In genomic region chr2:28635251-28635650, GRCh38 we compare ENCODE assay signal across 17 cellular contexts.
A peak's percentile ranks its signal among the peaks of the same experiment; 100 is the strongest.
DNase-seq lines count a peak whose midpoint lies in the region; ATAC-seq and TF ChIP-seq lines count a peak whose summit lies in the region.
"Had no signal": no experiment of that assay in that cellular context is flagged by ENCODE, and none has a peak within 500 bp of the region (broad histone marks: within the 10 kb centered on the region; RNA-seq: fewer than 3 reads in every experiment).

No MANE protein-coding gene starts in this region.

- H3K27ac Mint-ChIP-seq in osteocyte (ENCODE audit: unreplicated experiment), result peak overlapping the region; percentile 85

- H3K36me3 Mint-ChIP-seq in osteocyte (ENCODE audit: unreplicated experiment), result no peaks in the 10 kb centered on the region

- peak in 2 of 4 donors; percentile 65 to 87 for TF ChIP-seq EP300 in upper lobe of left lung (IDR thresholded peaks at IDR 0.05)

- no peak overlapping the region for H3K4me2 ChIP-seq in mammary epithelial cell (ENCODE audit: insufficient read depth, low read depth, low read length)

- no peaks in the 10 kb centered on the region for H3K27me3 ChIP-seq in mammary epithelial cell (ENCODE audit: insufficient read depth, low read length)
- no peaks in the 10 kb centered on the region for H3K27me3 ChIP-seq in heart right ventricle
- no peaks in the 10 kb centered on the region for H3K27me3 ChIP-seq in upper lobe of left lung
- H3K27me3 ChIP-seq: left lung had no signal

- BruUV-seq in mammary epithelial cell (replicated peaks; lab: Mats Ljungman, UMichigan), result no TSS peak

- TF ChIP-seq CTCF in mammary epithelial cell (conservative IDR thresholded peaks at IDR 0.05 in 1 of 2, IDR thresholded peaks at IDR 0.05 in 1 of 2; ENCODE audit: extremely low read depth in 1 of 2, insufficient read depth in 1 of 2, low read depth in 1 of 2, low read length in 2 of 2), result no peak
- peak in 1 of 9 donors; percentile 5 for TF ChIP-seq CTCF in heart right ventricle (IDR thresholded peaks at IDR 0.05)
- TF ChIP-seq CTCF in osteocyte (IDR thresholded peaks at IDR 0.05), result no peak
- TF ChIP-seq CTCF in upper lobe of left lung (IDR thresholded peaks at IDR 0.05), result no peak

- H3K9me3 ChIP-seq in mammary epithelial cell (replicated peaks; ENCODE audit: insufficient read depth, low read length) (no peaks in the 10 kb centered on the region), heart right ventricle (no peaks in the 10 kb centered on the region), upper lobe of left lung (no peaks in the 10 kb centered on the region)
- H3K9me3 ChIP-seq: left lung had no signal

- CTCF ChIA-PET in mammary epithelial cell (lab: Charles Lee; ENCODE audit: low non-redundant PET), result no interaction called here

- peak; percentile 66 to 94 (median 82) for ATAC-seq in heart right ventricle
- ATAC-seq in upper lobe of left lung (ENCODE audit: low FRiP score in 2 of 2), result peak in 1 of 2 donors; percentile 88
- no peak for ATAC-seq in HG03432 (IDR thresholded peaks at IDR 0.05; ENCODE audit: unreplicated experiment)
- ATAC-seq in HG03175 (IDR thresholded peaks at IDR 0.05; ENCODE audit: unreplicated experiment), result no peak
- ATAC-seq: left lung had no signal

- no peaks in the 10 kb centered on the region for H3K9me3 Mint-ChIP-seq in osteocyte (ENCODE audit: unreplicated experiment)
- H3K9me3 Mint-ChIP-seq: CD14-positive monocyte had no signal

- intact Hi-C loops in mammary epithelial cell (cut with micrococcal nuclease) (no loop called here), heart right ventricle (cut with DNase I) (no loop called here)

- no peaks in the 10 kb centered on the region for H4K20me1 ChIP-seq in mammary epithelial cell (ENCODE audit: insufficient read depth, low read length)

- H3K4me1 ChIP-seq in mammary epithelial cell (ENCODE audit: insufficient read depth, low read length) (peaks cover 16% of the 10 kb centered on the region), heart right ventricle (peaks cover 3 to 42% (median 33%) of the 10 kb centered on the region in 9 donors), upper lobe of left lung (peaks cover 0 to 8% (median 2%) of the 10 kb centered on the region in 4 donors)
- H3K4me1 ChIP-seq: left lung had no signal

- dilution Hi-C loops in mammary epithelial cell (cut with HindIII; ENCODE audit: low sequenced_read_pairs), result no loop called here

- H3K4me3 Mint-ChIP-seq in osteocyte (ENCODE audit: unreplicated experiment), result no peak overlapping the region
- H3K4me3 Mint-ChIP-seq: CD14-positive monocyte had no signal

- peak overlapping the region; percentile 10 for H2AFZ ChIP-seq in mammary epithelial cell (ENCODE audit: low read depth, low read length)

- no peaks in the 10 kb centered on the region for H3K27me3 Mint-ChIP-seq in osteocyte (ENCODE audit: unreplicated experiment)

- WGBS in mammary epithelial cell (ENCODE audit: low coverage, missing lambda C conversion rate), result 54% methylated on average over 2 of the region's 2 CpGs
- 24 to 31% methylated on average over 2 of the region's 2 CpGs for WGBS in heart right ventricle, 2 donors
- WGBS in upper lobe of left lung, 2 donors, result 56 to 63% methylated on average over 2 of the region's 2 CpGs

- H3K79me2 ChIP-seq in mammary epithelial cell (ENCODE audit: insufficient read depth, low read length), result no peaks in the 10 kb centered on the region

- peaks cover 36% of the 10 kb centered on the region for H3K4me1 Mint-ChIP-seq in osteocyte (ENCODE audit: unreplicated experiment)
- H3K4me1 Mint-ChIP-seq: CD14-positive monocyte had no signal

- no peak overlapping the region for H3K27ac ChIP-seq in mammary epithelial cell (ENCODE audit: insufficient read depth, low read depth, low read length)
- H3K27ac ChIP-seq in heart right ventricle, result peak overlapping the region in 9 of 10 donors; percentile 40 to 91 (median 78)
- H3K27ac ChIP-seq in upper lobe of left lung, result peak overlapping the region; percentile 66 to 81 (median 78)

- DNase-seq in mammary epithelial cell (no peak), heart right ventricle (peak in 1 of 2 donors; percentile 44), osteocyte (ENCODE audit: extremely low spot score, unreplicated experiment) (no peak), upper lobe of left lung (no peak), NCI-H1417 (lab: John Stamatoyannopoulos, UW) (no peak), SHP77 (lab: John Stamatoyannopoulos, UW) (no peak)
- DNase-seq: activated T-cell treated with anti-CD3 and anti-CD28 coated beads, Interleukin-2, amount 50 U/mL, for 1 hour; amniotic stem cell; effector CD4-positive, alpha-beta T cell; head of caudate nucleus; left lung; NCI-H2171; stimulated activated CD4-positive, alpha-beta T cell treated with anti-CD3 and anti-CD28 coated beads, Interleukin-4, amount 100 ng/mL, for 24 hours; stimulated activated naive CD4-positive, alpha-beta T cell had no signal

- in situ Hi-C loops in mammary epithelial cell (cut with MboI; ENCODE audit: low sequenced_read_pairs in 2 of 2), result no loop called here

- H3K4me3 ChIP-seq in mammary epithelial cell (replicated peaks in 1 of 3; ENCODE audit: insufficient read depth in 1 of 3, low read depth in 2 of 3, low read length in 3 of 3) (no peak overlapping the region), heart right ventricle (no peak overlapping the region), upper lobe of left lung (no peak overlapping the region)
- H3K4me3 ChIP-seq: left lung had no signal

- TF ChIP-seq POLR2A in upper lobe of left lung (IDR thresholded peaks at IDR 0.05), result no peak

- H3K36me3 ChIP-seq in mammary epithelial cell (ENCODE audit: insufficient read depth, low read length) (no peaks in the 10 kb centered on the region), heart right ventricle (no peaks in the 10 kb centered on the region), upper lobe of left lung (no peaks in the 10 kb centered on the region)

- no peak overlapping the region for H3K9ac ChIP-seq in mammary epithelial cell (ENCODE audit: insufficient read depth, low read length)

Comparison
In these comparisons a context has a peak if more than half of its experiments do, and no peak if none do; other contexts are left out.
1. ATAC-seq: peak in heart right ventricle (8 of 8); none in HG03432 (single experiment) and HG03175 (single experiment).